In the genomic region with DNA sequence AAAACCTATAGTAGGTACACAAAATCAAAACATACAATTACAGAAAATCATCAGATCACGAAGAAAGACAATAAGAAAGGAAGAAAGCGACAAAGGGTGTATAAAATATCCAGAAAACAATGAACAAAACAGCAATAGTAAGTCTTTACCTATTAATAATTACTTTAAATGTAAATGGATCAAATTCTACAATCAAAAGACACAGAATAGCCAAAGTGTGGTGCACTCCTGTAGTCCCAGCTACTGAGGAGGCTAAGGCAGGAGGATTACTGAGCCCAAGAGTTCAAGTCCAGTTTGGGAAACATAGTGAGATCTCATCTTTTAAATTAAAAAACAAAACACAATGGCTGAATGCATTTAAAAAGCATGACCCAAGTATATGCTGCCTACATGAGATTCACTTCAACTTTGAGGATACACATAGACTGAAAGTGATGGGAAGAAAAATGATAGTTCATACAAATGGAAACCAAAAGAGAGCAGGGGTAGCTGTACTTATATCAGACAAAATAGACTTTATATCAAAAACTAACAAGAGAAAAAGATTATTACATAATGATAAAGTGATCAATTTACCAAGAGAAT, we compare ENCODE assay signal across 1 cellular context.
TF ChIP-seq lines count a peak whose summit lies in the region.

No MANE protein-coding gene starts in this region.

TF ChIP-seq in HEK293, 187 proteins besides CTCF, POLR2A, EP300 and RAD21:
- TF ChIP-seq SETDB1 (IDR thresholded peaks at IDR 0.05; ENCODE audit: insufficient read length, low read length): peak; percentile 91
- TF ChIP-seq, protein P1, sequence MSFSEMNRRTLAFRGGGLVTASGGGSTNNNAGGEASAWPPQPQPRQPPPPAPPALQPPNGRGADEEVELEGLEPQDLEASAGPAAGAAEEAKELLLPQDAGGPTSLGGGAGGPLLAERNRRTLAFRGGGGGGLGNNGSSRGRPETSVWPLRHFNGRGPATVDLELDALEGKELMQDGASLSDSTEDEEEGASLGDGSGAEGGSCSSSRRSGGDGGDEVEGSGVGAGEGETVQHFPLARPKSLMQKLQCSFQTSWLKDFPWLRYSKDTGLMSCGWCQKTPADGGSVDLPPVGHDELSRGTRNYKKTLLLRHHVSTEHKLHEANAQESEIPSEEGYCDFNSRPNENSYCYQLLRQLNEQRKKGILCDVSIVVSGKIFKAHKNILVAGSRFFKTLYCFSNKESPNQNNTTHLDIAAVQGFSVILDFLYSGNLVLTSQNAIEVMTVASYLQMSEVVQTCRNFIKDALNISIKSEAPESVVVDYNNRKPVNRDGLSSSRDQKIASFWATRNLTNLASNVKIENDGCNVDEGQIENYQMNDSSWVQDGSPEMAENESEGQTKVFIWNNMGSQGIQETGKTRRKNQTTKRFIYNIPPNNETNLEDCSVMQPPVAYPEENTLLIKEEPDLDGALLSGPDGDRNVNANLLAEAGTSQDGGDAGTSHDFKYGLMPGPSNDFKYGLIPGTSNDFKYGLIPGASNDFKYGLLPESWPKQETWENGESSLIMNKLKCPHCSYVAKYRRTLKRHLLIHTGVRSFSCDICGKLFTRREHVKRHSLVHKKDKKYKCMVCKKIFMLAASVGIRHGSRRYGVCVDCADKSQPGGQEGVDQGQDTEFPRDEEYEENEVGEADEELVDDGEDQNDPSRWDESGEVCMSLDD (tag by site-specific recombination; IDR thresholded peaks at IDR 0.05): no peak
